8 cellular contexts compared by ENCODE assay signal in genomic region chr9:129484325-129485000, GRCh38.
DNase-seq lines count a peak whose midpoint lies in the region; ATAC-seq, FAIRE-seq and TF ChIP-seq lines count a peak whose summit lies in the region.

No MANE protein-coding gene starts in this region.

- POLR2A ChIA-PET in A549 (lab: Yijun Ruan, JAX), result interaction anchor here (0.6 to 6.1 kb wide), 9 partner anchors 11 to 345 kb away, joined by 3 to 171 read pairs (median 12); partner anchors contain the start of gene IER5L

- H3K36me3 ChIP-seq in Peyer's patch (no peaks in the 10 kb centered on the region), endodermal cell (ENCODE audit: control insufficient read depth, insufficient read depth, low read length) (no peaks in the 10 kb centered on the region), osteoblast (ENCODE audit: insufficient read depth, low read length) (no peaks in the 10 kb centered on the region)

- H3K79me2 ChIP-seq in osteoblast (ENCODE audit: insufficient read depth, low read length), result peaks cover 5% of the 10 kb centered on the region

- CTCF ChIA-PET in A549 (lab: Yijun Ruan, JAX), result interaction anchor here (0.6 to 9.3 kb wide), 17 partner anchors 9 to 356 kb away, joined by 3 to 63 read pairs (median 4); partner anchors contain the start of gene IER5L

- H3K27ac Mint-ChIP-seq in endodermal cell, result no peak overlapping the region

- H3K27ac ChIP-seq in A549 (peak overlapping the region; percentile 99 to 100), Peyer's patch (peak overlapping the region; percentile 82 to 96 (median 94)), endodermal cell (ENCODE audit: low read depth, low read length) (no peak overlapping the region), osteoblast (ENCODE audit: low read depth, low read length) (peak overlapping the region; percentile 99)

- FAIRE-seq in A549 (lab: Jason Lieb, UNC), result no peak

- H3K9ac ChIP-seq in endodermal cell (ENCODE audit: extremely low read depth, low read length, poor library complexity, severe bottlenecking), result no peak overlapping the region

- TF ChIP-seq POLR2A in A549 (IDR thresholded peaks at IDR 0.05; ENCODE audit: low read length), result no peak; the same call in 1 of the 2 replicates
- TF ChIP-seq POLR2A in Peyer's patch (IDR thresholded peaks at IDR 0.05), result no peak

- H3K4me3 ChIP-seq in A549, result 0 out of 3 replicates have a peak overlapping the region, but pooled peaks have one; percentile 7
- no peak overlapping the region for H3K4me3 ChIP-seq in Peyer's patch
- no peak overlapping the region for H3K4me3 ChIP-seq in endodermal cell (ENCODE audit: low read length)
- H3K4me3 ChIP-seq in osteoblast (ENCODE audit: insufficient read depth, low read length), result no peak overlapping the region

- no peaks in the 10 kb centered on the region for H3K9me3 Mint-ChIP-seq in endodermal cell

- H2AFZ ChIP-seq in osteoblast (ENCODE audit: low read length), result no peak overlapping the region

- DNase-seq in A549 (ENCODE audit: low read depth in 1 of 2, low spot score in 1 of 2) (no peak), Peyer's patch (no peak), endodermal cell (no peak), osteoblast (ENCODE audit: insufficient read length, low spot score, missing footprints) (no peak), HT-29 (ENCODE audit: low spot score) (no peak), NCI-H2171 (lab: John Stamatoyannopoulos, UW) (no peak)
- DNase-seq in stimulated activated CD4-positive, alpha-beta T cell treated with anti-CD3 and anti-CD28 coated beads, Interleukin-15, amount 100 ng/mL, for 24 hours, result no peak
- DNase-seq in stimulated activated CD4-positive, alpha-beta T cell treated with anti-CD3 and anti-CD28 coated beads, Interleukin-4, amount 100 ng/mL, for 24 hours, result no peak

- no peak for ATAC-seq in A549

- no peaks in the 10 kb centered on the region for H3K27me3 ChIP-seq in Peyer's patch
- H3K27me3 ChIP-seq in endodermal cell (ENCODE audit: control insufficient read depth, insufficient read depth, low read length, poor library complexity, severe bottlenecking), result no peaks in the 10 kb centered on the region
- H3K27me3 ChIP-seq in osteoblast (ENCODE audit: insufficient read depth, low read length), result no peaks in the 10 kb centered on the region

- TF ChIP-seq CTCF in A549 (IDR thresholded peaks at IDR 0.05) (no peak), Peyer's patch (IDR thresholded peaks at IDR 0.05) (no peak), endodermal cell (conservative IDR thresholded peaks at IDR 0.05) (no peak), osteoblast (IDR thresholded peaks at IDR 0.05; ENCODE audit: extremely low read depth, low read depth, low read length) (no peak)

- peaks cover 32% of the 10 kb centered on the region for H3K4me1 Mint-ChIP-seq in endodermal cell

- no peaks in the 10 kb centered on the region for H3K36me3 Mint-ChIP-seq in endodermal cell (ENCODE audit: low read depth)

- TF ChIP-seq RAD21 in A549 (conservative IDR thresholded peaks at IDR 0.05 in 1 of 2, IDR thresholded peaks at IDR 0.05 in 1 of 2), result no peak

- peaks cover 16% of the 10 kb centered on the region for H3K27me3 Mint-ChIP-seq in endodermal cell (ENCODE audit: insufficient read depth)

- peak overlapping the region; percentile 98 for H3K4me2 ChIP-seq in A549
- H3K4me2 ChIP-seq in osteoblast (ENCODE audit: insufficient read depth, low read length), result peak overlapping the region; percentile 61

- peak overlapping the region; percentile 50 for H3K4me3 Mint-ChIP-seq in endodermal cell

- TF ChIP-seq EP300 in A549 (IDR thresholded peaks at IDR 0.05), result no peak

- no peaks in the 10 kb centered on the region for H4K20me1 ChIP-seq in osteoblast (ENCODE audit: insufficient read depth, low read length)

- WGBS in A549 (ENCODE audit: missing lambda C conversion rate), result 46% methylated on average over 12 of the region's 12 CpGs
- WGBS in endodermal cell (ENCODE audit: insufficient coverage in 1 of 2, insufficient read length in 1 of 2), 2 experiments, result 93% methylated on average over 7 to 12 of the region's 12 CpGs

- no peaks in the 10 kb centered on the region for H3K9me3 ChIP-seq in A549
- no peaks in the 10 kb centered on the region for H3K9me3 ChIP-seq in Peyer's patch
- H3K9me3 ChIP-seq in endodermal cell (ENCODE audit: control insufficient read depth, low read length), result no peaks in the 10 kb centered on the region
- H3K9me3 ChIP-seq in osteoblast (ENCODE audit: low read depth, low read length), result no peaks in the 10 kb centered on the region

- H3K4me1 ChIP-seq in A549 (peaks cover 90% of the 10 kb centered on the region), Peyer's patch (peaks cover 6 to 50% (median 23%) of the 10 kb centered on the region in 4 donors), endodermal cell (ENCODE audit: control insufficient read depth, insufficient read depth, low read length) (peaks cover 12% of the 10 kb centered on the region), osteoblast (ENCODE audit: insufficient read depth, low read length) (peaks cover 73% of the 10 kb centered on the region)

TF ChIP-seq in A549, 52 proteins besides CTCF, POLR2A, EP300 and RAD21 (continues in another document):
- no peak for TF ChIP-seq NFE2L2 (conservative IDR thresholded peaks at IDR 0.05; ENCODE audit: low read length)
- peak; percentile 74; the same call in 1 of the 2 replicates for TF ChIP-seq KDM1A (IDR thresholded peaks at IDR 0.05; ENCODE audit: low read depth)
- no peak for TF ChIP-seq POLR2AphosphoS2 (conservative IDR thresholded peaks at IDR 0.05; ENCODE audit: low read length)
- no peak for TF ChIP-seq EHMT2 (IDR thresholded peaks at IDR 0.05; ENCODE audit: low read depth)
- no peak for TF ChIP-seq NR3C1 (IDR thresholded peaks at IDR 0.05)
- peak; percentile 85 for TF ChIP-seq ZFP36 (IDR thresholded peaks at IDR 0.05; ENCODE audit: borderline replicate concordance, partially characterized antibody)
- no peak for TF ChIP-seq FOXS1 (CRISPR knock-in tag; IDR thresholded peaks at IDR 0.05)
- TF ChIP-seq CHD2 (IDR thresholded peaks at IDR 0.05; ENCODE audit: low read length, partially characterized antibody), result no peak
- no peak for TF ChIP-seq HES2 (IDR thresholded peaks at IDR 0.05)
- TF ChIP-seq FOSB (CRISPR knock-in tag; IDR thresholded peaks at IDR 0.05), result no peak
- TF ChIP-seq PHF8 (IDR thresholded peaks at IDR 0.05; ENCODE audit: borderline replicate concordance, low read depth), result no peak
- no peak for TF ChIP-seq MYC (IDR thresholded peaks at IDR 0.05; ENCODE audit: borderline replicate concordance, low read length)
- TF ChIP-seq RFX5 (IDR thresholded peaks at IDR 0.05), result no peak
- no peak for TF ChIP-seq HMGXB4 (CRISPR knock-in tag; IDR thresholded peaks at IDR 0.05; ENCODE audit: borderline replicate concordance)
- no peak for TF ChIP-seq TFCP2L1 (CRISPR knock-in tag; IDR thresholded peaks at IDR 0.05)
- TF ChIP-seq ZC3H11A (IDR thresholded peaks at IDR 0.05), result no peak
- no peak for TF ChIP-seq BCL3 (IDR thresholded peaks at IDR 0.05)
- no peak for TF ChIP-seq ATOH8 (CRISPR knock-in tag; IDR thresholded peaks at IDR 0.05; ENCODE audit: low read depth)
- no peak for TF ChIP-seq SREBF2 (IDR thresholded peaks at IDR 0.05)
- TF ChIP-seq CBX2 (IDR thresholded peaks at IDR 0.05; ENCODE audit: borderline replicate concordance, low read depth), result no peak
- 0 out of 2 replicates have a peak, but pooled peaks have one; percentile 5 for TF ChIP-seq HEYL (CRISPR knock-in tag; IDR thresholded peaks at IDR 0.05)
- no peak for TF ChIP-seq SMC3 (IDR thresholded peaks at IDR 0.05)
- TF ChIP-seq GATA3 (IDR thresholded peaks at IDR 0.05; ENCODE audit: borderline replicate concordance), result no peak
- TF ChIP-seq HOXA7 (CRISPR knock-in tag; IDR thresholded peaks at IDR 0.05), result 0 out of 2 replicates have a peak, but pooled peaks have one; percentile 21
- no peak for TF ChIP-seq TP53 (CRISPR knock-in tag; IDR thresholded peaks at IDR 0.05)
- TF ChIP-seq HOXB13 (CRISPR knock-in tag; IDR thresholded peaks at IDR 0.05; ENCODE audit: low read depth), result no peak
- TF ChIP-seq HDAC2 (IDR thresholded peaks at IDR 0.05), result peak; percentile 49; the same call in 1 of the 2 replicates
